In genomic region chr7:155961241-155962190, GRCh38 we compare ENCODE assay signal across 1 cellular context.
TF ChIP-seq lines count a peak whose summit lies in the region.

No MANE protein-coding gene starts in this region.

TF ChIP-seq in GM23338, 12 proteins besides CTCF, POLR2A, EP300 and RAD21:
- TF ChIP-seq ZNF462 (CRISPR knock-in tag; IDR thresholded peaks at IDR 0.05) (no peak), REST (IDR thresholded peaks at IDR 0.05; ENCODE audit: unreplicated experiment) (no peak), ETS1 (IDR thresholded peaks at IDR 0.05) (no peak), ZNF114 (CRISPR knock-in tag; IDR thresholded peaks at IDR 0.05) (no peak), CREB1 (CRISPR knock-in tag; IDR thresholded peaks at IDR 0.05; ENCODE audit: low read depth) (no peak), ZNF331 (CRISPR knock-in tag; IDR thresholded peaks at IDR 0.05; ENCODE audit: low read depth) (no peak), STAT1 (IDR thresholded peaks at IDR 0.05; ENCODE audit: unreplicated experiment) (no peak), EZH2phosphoT487 (IDR thresholded peaks at IDR 0.05; ENCODE audit: unreplicated experiment) (no peak), EZH2 (IDR thresholded peaks at IDR 0.05; ENCODE audit: low read depth, unreplicated experiment) (no peak)
